Comparison of ENCODE assay signal across 8 cellular contexts in genomic region chr12:93378373-93379310, GRCh38. TPM values are rescaled to one million over a fixed set of nuclear protein-coding genes. Genes with fewer than 3 reads are reported as not detected.
DNase-seq lines count a peak whose midpoint lies in the region; ATAC-seq and TF ChIP-seq lines count a peak whose summit lies in the region.

No MANE protein-coding gene starts in this region.

- H3K9me2 ChIP-seq in GM23338 (ENCODE audit: insufficient read depth), result no peaks in the 10 kb centered on the region

- ATAC-seq in GM23338 (peak; percentile 17), T-cell (replicated peaks in 1 of 4) (peak; percentile 59 to 66 (median 64)), gastrocnemius medialis (peak; percentile 23 to 24)

- peaks cover 55% of the 10 kb centered on the region for H3K79me2 ChIP-seq in GM23338 (replicated peaks; ENCODE audit: insufficient read depth)

- peaks cover 11% of the 10 kb centered on the region; the same call in 1 of the 2 replicates for H3F3A ChIP-seq in GM23338 (replicated peaks; ENCODE audit: low read depth)

- peak in 1 of 2 donors; percentile 52 for TF ChIP-seq POLR2A in adrenal gland (IDR thresholded peaks at IDR 0.05)
- no peak for TF ChIP-seq POLR2A in gastrocnemius medialis (IDR thresholded peaks at IDR 0.05)

- H3K27ac Mint-ChIP-seq in GM23338, result peak overlapping the region; percentile 94
- H3K27ac Mint-ChIP-seq in T-cell, result peak overlapping the region; percentile 99 to 100

- H4K20me1 ChIP-seq in GM23338 (replicated peaks; ENCODE audit: insufficient read depth), result peaks cover 48% of the 10 kb centered on the region

- peaks cover 55% of the 10 kb centered on the region for H3K4me1 Mint-ChIP-seq in GM23338
- peaks cover 43 to 55% (median 44%) of the 10 kb centered on the region in 3 donors for H3K4me1 Mint-ChIP-seq in T-cell

- in situ Hi-C loops in gastrocnemius medialis (cut with MboI; ENCODE audit: low sequenced_read_pairs in 4 of 4), result no loop called here

- TF ChIP-seq CTCF in GM23338 (conservative IDR thresholded peaks at IDR 0.05; ENCODE audit: low read depth in 2 of 2), result no peak
- no peak for TF ChIP-seq CTCF in LNCaP clone FGC (IDR thresholded peaks at IDR 0.05; ENCODE audit: control insufficient read depth, extremely low read depth, insufficient read depth)
- no peak for TF ChIP-seq CTCF in adrenal gland (IDR thresholded peaks at IDR 0.05)
- no peak for TF ChIP-seq CTCF in gastrocnemius medialis (IDR thresholded peaks at IDR 0.05 in 4 of 5, conservative IDR thresholded peaks at IDR 0.05 in 1 of 5)

- peak overlapping the region; percentile 48; the same call in 1 of the 2 replicates for H3K27ac ChIP-seq in GM23338 (ENCODE audit: low read depth)
- peak overlapping the region; percentile 83 to 94 (median 91) for H3K27ac ChIP-seq in adrenal gland
- peak overlapping the region; percentile 97 to 99 (median 98) for H3K27ac ChIP-seq in gastrocnemius medialis

- H3K27me3 Mint-ChIP-seq in GM23338 (ENCODE audit: insufficient read depth, low read depth, poor library complexity), result peaks cover 14% of the 10 kb centered on the region
- no peaks in the 10 kb centered on the region for H3K27me3 Mint-ChIP-seq in T-cell

- H2AFZ ChIP-seq in GM23338, result no peak overlapping the region; the same call in 1 of the 2 replicates

- WGBS in adrenal gland, 4 donors, result 0 to 1% (median 1%) methylated on average over 19 to 45 of the region's 45 CpGs

- CTCF ChIA-PET in T-cell (lab: Charles Lee), result interaction anchor here (0.6 to 2.5 kb wide), 3 partner anchors 18 to 388 kb away, joined by 3 to 9 read pairs (median 3); no protein-coding TSS in a partner anchor

- no peaks in the 10 kb centered on the region; the same call in 2 of the 3 replicates for H3K9me3 Mint-ChIP-seq in GM23338
- H3K9me3 Mint-ChIP-seq in T-cell, result no peaks in the 10 kb centered on the region

- peaks cover 68% of the 10 kb centered on the region for H3K4me1 ChIP-seq in GM23338 (ENCODE audit: insufficient read depth)
- H3K4me1 ChIP-seq in adrenal gland (replicated peaks in 1 of 2), result peaks cover 29 to 62% of the 10 kb centered on the region in 2 donors
- H3K4me1 ChIP-seq in gastrocnemius medialis, result peaks cover 31 to 62% of the 10 kb centered on the region in 2 donors

- DNase-seq in GF-D8 (lab: John Stamatoyannopoulos, UW), result peak; percentile 74
- DNase-seq in GM23338 (ENCODE audit: low spot score), result peak; percentile 62
- no peak for DNase-seq in LNCaP clone FGC (ENCODE audit: low read depth)
- DNase-seq in T-cell, result peak; percentile 20 to 68 (median 48)
- peak in 6 of 7 donors; percentile 39 to 60 (median 46) for DNase-seq in adrenal gland
- DNase-seq in hippocampal formation (lab: John Stamatoyannopoulos, UW), result peak; percentile 16 to 70
- peak in 1 of 2 donors; percentile 32 for DNase-seq in gastrocnemius medialis
- no peak for DNase-seq in NCI-H2196 (lab: John Stamatoyannopoulos, UW; ENCODE audit: unreplicated experiment)

- H3K36me3 ChIP-seq in GM23338 (ENCODE audit: insufficient read depth) (no peaks in the 10 kb centered on the region), adrenal gland (replicated peaks in 1 of 2) (no peaks in the 10 kb centered on the region), gastrocnemius medialis (peaks cover 0 to 1% of the 10 kb centered on the region in 2 donors)

- intact Hi-C loops in adrenal gland (cut with DNase I), result no loop called here
- intact Hi-C loops in gastrocnemius medialis (cut with DNase I; ENCODE audit: low total_unique reads), result loop anchor here (5.0 kb wide), 3 partner anchors 34 to 251 kb away; no protein-coding TSS in a partner anchor

- H3K4me3 ChIP-seq in GM23338, result peak overlapping the region; percentile 99
- H3K4me3 ChIP-seq in LNCaP clone FGC (ENCODE audit: low read depth, low read length), result peak overlapping the region; percentile 85
- H3K4me3 ChIP-seq in adrenal gland, result peak overlapping the region; percentile 31 to 97 (median 66)
- peak overlapping the region; percentile 93 to 98 (median 96) for H3K4me3 ChIP-seq in gastrocnemius medialis

- H3K9me3 ChIP-seq in adrenal gland (replicated peaks in 1 of 3) (no peaks in the 10 kb centered on the region), gastrocnemius medialis (no peaks in the 10 kb centered on the region)

- H3K4me3 Mint-ChIP-seq in GM23338 (peak overlapping the region; percentile 99), T-cell (peak overlapping the region; percentile 100)

- H3K27me3 ChIP-seq in GM23338 (ENCODE audit: insufficient read depth) (no peaks in the 10 kb centered on the region), adrenal gland (no peaks in the 10 kb centered on the region), gastrocnemius medialis (no peaks in the 10 kb centered on the region)

- peak overlapping the region; percentile 97 for H3K4me2 ChIP-seq in GM23338

- POLR2A ChIA-PET in T-cell (lab: Charles Lee), result no interaction called here

- peaks cover 8% of the 10 kb centered on the region; the same call in 2 of the 3 replicates for H3K36me3 Mint-ChIP-seq in GM23338 (ENCODE audit: low read depth)
- H3K36me3 Mint-ChIP-seq in T-cell, result peaks cover 4% of the 10 kb centered on the region

TF ChIP-seq in GM23338, 12 proteins besides CTCF, POLR2A, EP300 and RAD21:
- TF ChIP-seq POLR2AphosphoS5 (IDR thresholded peaks at IDR 0.05; ENCODE audit: low read depth), result no peak
- TF ChIP-seq NANOG (IDR thresholded peaks at IDR 0.05; ENCODE audit: borderline replicate concordance), result no peak
- no peak for TF ChIP-seq ZNF462 (CRISPR knock-in tag; IDR thresholded peaks at IDR 0.05)
- no peak for TF ChIP-seq EZH2 (IDR thresholded peaks at IDR 0.05; ENCODE audit: low read depth, unreplicated experiment)
- no peak for TF ChIP-seq STAT1 (IDR thresholded peaks at IDR 0.05; ENCODE audit: unreplicated experiment)
- TF ChIP-seq ZNF114 (CRISPR knock-in tag; IDR thresholded peaks at IDR 0.05), result no peak
- no peak for TF ChIP-seq JUNB (IDR thresholded peaks at IDR 0.05; ENCODE audit: unreplicated experiment)

RNA-seq across cellular contexts. Expression of gene NUDT4, which starts 0.9 kb away (rescaled TPM):
- total RNA-seq in GM23338 (2014; rRNA removed; shearing (Covaris generic)), result 67.2 and 69.7 TPM in 2 replicates
- polyA plus RNA-seq in GM23338 (2016; fragmentation: Nextera tagmentation; extraction: Ambion mirVana) (29.5 and 32.3 TPM in 2 replicates), adrenal gland (100 to 1,000 TPM in 1 of 3 donors, 10 to 100 TPM in 2; 23.0 to 175 (median 29.6) TPM)
- total RNA-seq in T-cell (10 to 100 TPM; 40.7 to 85.2 (median 46.0) TPM), adrenal gland (100 to 1,000 TPM in 7 of 8 donors, 10 to 100 TPM in 1; 71.1 to 195 (median 153) TPM), gastrocnemius medialis (100 to 1,000 TPM in 1 of 4 donors, 10 to 100 TPM in 3; 26.8 to 299 (median 51.1) TPM)

Comparison
In these comparisons a context has a peak if more than half of its experiments do, and no peak if none do; other contexts are left out.
1. DNase-seq: peak in GF-D8 (single experiment), GM23338 (single experiment), T-cell (34 of 34), adrenal gland (6 of 7) and hippocampal formation (2 of 2); none in LNCaP clone FGC (single experiment) and NCI-H2196 (single experiment).
2. Peak in every context shown above with its lines, with median percentiles within 50 percentile points of each other: ATAC-seq, H3K27ac ChIP-seq and H3K4me3 ChIP-seq.